ENCODE assay signal across 10 cellular contexts in genomic region chr7:100157069-100157333, GRCh38. TPM values are rescaled to one million over a fixed set of nuclear protein-coding genes. Genes with fewer than 3 reads are reported as not detected.
DNase-seq lines count a peak whose midpoint lies in the region; ATAC-seq, FAIRE-seq and TF ChIP-seq lines count a peak whose summit lies in the region.
"Had no signal": no experiment of that assay in that cellular context is flagged by ENCODE, and none has a peak within 500 bp of the region (broad histone marks: within the 10 kb centered on the region; RNA-seq: fewer than 3 reads in every experiment).

No MANE protein-coding gene starts in this region.

- BruUV-seq in K562 (replicated peaks; lab: Mats Ljungman, UMichigan) = no TSS peak

- H3K4me2 ChIP-seq in K562 (ENCODE audit: insufficient read depth, low read length) = peak overlapping the region; percentile 89

- H3K4me3 ChIP-seq in ACC112 (ENCODE audit: low read depth, low read length) = peak overlapping the region; percentile 96; the same call in 1 of the 2 replicates
- peak overlapping the region; percentile 79 for H3K4me3 ChIP-seq in HL-60 (replicated peaks; ENCODE audit: insufficient read depth, low read length)
- H3K4me3 ChIP-seq in K562 = peak overlapping the region; percentile 99; the same call in 1 of the 2 replicates
- H3K4me3 ChIP-seq in mononuclear cell (ENCODE audit: low read length) = peak overlapping the region; percentile 83

- H4K20me1 ChIP-seq in K562 (replicated peaks; ENCODE audit: control insufficient read depth, insufficient read depth, low read length) = peaks cover 10% of the 10 kb centered on the region

- WGBS in K562 (ENCODE audit: insufficient coverage, low coverage, missing lambda C conversion rate) = 19% methylated on average over 5 of the region's 5 CpGs

- TF ChIP-seq CTCF in HL-60 (IDR thresholded peaks at IDR 0.05; ENCODE audit: insufficient read depth, low read length) = no peak
- TF ChIP-seq CTCF in K562 (IDR thresholded peaks at IDR 0.05 in 2 of 3, conservative IDR thresholded peaks at IDR 0.05 in 1 of 3; ENCODE audit: insufficient read depth in 2 of 3, low read depth in 1 of 3, low read length in 3 of 3) = no peak

- ATAC-seq in K562 = no peak
- no peak for ATAC-seq in HG03097 (IDR thresholded peaks at IDR 0.05; ENCODE audit: low FRiP score, unreplicated experiment)

- no peak for TF ChIP-seq POLR2A in K562 (conservative IDR thresholded peaks at IDR 0.05)

- H2AFZ ChIP-seq in ACC112 (ENCODE audit: low read length, unreplicated experiment) (no peak overlapping the region), K562 (ENCODE audit: low read depth, low read length) (no peak overlapping the region)

- H3K36me3 ChIP-seq in ACC112 (ENCODE audit: insufficient read depth, low read length) = no peaks in the 10 kb centered on the region; the same call in none of the 2 replicates
- peaks cover 51% of the 10 kb centered on the region for H3K36me3 ChIP-seq in K562 (ENCODE audit: control insufficient read depth, insufficient read depth, low read length)

- H3K4me1 ChIP-seq in ACC112 (ENCODE audit: control insufficient read depth, insufficient read depth, low read length, unreplicated experiment) (peaks cover 22% of the 10 kb centered on the region), K562 (replicated peaks in 1 of 2; ENCODE audit: control insufficient read depth in 2 of 2, insufficient read depth in 2 of 2, low read length in 2 of 2) (peaks cover 36 to 77% of the 10 kb centered on the region in 2 experiments), mononuclear cell (ENCODE audit: insufficient read depth, low read length) (peaks cover 65% of the 10 kb centered on the region)

- peak overlapping the region; percentile 90 to 98 for H3K9ac ChIP-seq in K562 (ENCODE audit: insufficient read depth in 1 of 2, low read depth in 2 of 2, low read length in 2 of 2)

- POLR2A ChIA-PET in K562 (lab: Yijun Ruan, JAX) = interaction anchor here (0.7 to 2.1 kb wide), 7 partner anchors 10 to 45 kb away, joined by 3 to 8 read pairs (median 3); partner anchors contain the start of gene GAL3ST4

- CTCF ChIA-PET in K562 (lab: Yijun Ruan, JAX; ENCODE audit: low intra/inter-chr PET ratio) = interaction anchor here (1.1 kb wide), 1 partner anchor 59 kb away, joined by 3 read pairs; no protein-coding TSS in a partner anchor

- intact Hi-C loops in K562 (cut with micrococcal nuclease) = loop anchor here (5.0 kb wide), 1 partner anchor 115 kb away; no protein-coding TSS in a partner anchor

- H3K27ac ChIP-seq in ACC112 (ENCODE audit: low read depth, low read length) (no peak overlapping the region), HL-60 (replicated peaks) (peak overlapping the region; percentile 21), K562 (ENCODE audit: extremely low read depth, low read depth, low read length) (peak overlapping the region; percentile 91)

- no peaks in the 10 kb centered on the region for H3K9me1 ChIP-seq in K562 (ENCODE audit: control insufficient read depth, insufficient read depth, low read length)

- H3K27me3 ChIP-seq in ACC112 (ENCODE audit: insufficient read depth, low read length) (no peaks in the 10 kb centered on the region), HL-60 (ENCODE audit: insufficient read depth, poor library complexity, severe bottlenecking) (no peaks in the 10 kb centered on the region), K562 (ENCODE audit: control insufficient read depth in 2 of 2, insufficient read depth in 2 of 2, low read length in 2 of 2) (no peaks in the 10 kb centered on the region), mononuclear cell (ENCODE audit: insufficient read depth, low read length) (no peaks in the 10 kb centered on the region)

- no peak for FAIRE-seq in K562 (lab: Jason Lieb, UNC)

- no peak for TF ChIP-seq RAD21 in K562 (CRISPR knock-in tag; conservative IDR thresholded peaks at IDR 0.05 in 1 of 2, IDR thresholded peaks at IDR 0.05 in 1 of 2)

- no peak for TF ChIP-seq EP300 in K562 (IDR thresholded peaks at IDR 0.05; ENCODE audit: low read length)

- no peak for DNase-seq in HL-60 (ENCODE audit: low read depth in 1 of 2, low spot score in 1 of 2)
- DNase-seq in K562 (ENCODE audit: extremely low read depth in 1 of 4, low spot score in 3 of 4) = no peak
- no peak for DNase-seq in KG1 (lab: John Stamatoyannopoulos, UW)
- no peak for DNase-seq in NOMO-1 (lab: John Stamatoyannopoulos, UW; ENCODE audit: unreplicated experiment in 2 of 2)
- DNase-seq in DMS53 (lab: John Stamatoyannopoulos, UW) = no peak
- DNase-seq: activated effector memory CD4-positive, alpha-beta T cell treated with Interleukin-2 at 50 U/mL for 16 hours; stimulated activated naive CD4-positive, alpha-beta T cell treated with Interleukin-2 at 50 U/mL for 16 hours had no signal

- peaks cover 14% of the 10 kb centered on the region for H3K79me2 ChIP-seq in ACC112 (ENCODE audit: control insufficient read depth, insufficient read depth, low read length, unreplicated experiment)
- peaks cover 30% of the 10 kb centered on the region for H3K79me2 ChIP-seq in K562 (ENCODE audit: control insufficient read depth, insufficient read depth, low read length)

- H3K9me3 ChIP-seq in K562 (replicated peaks; ENCODE audit: control insufficient read depth, insufficient read depth, low read depth, low read length) = no peaks in the 10 kb centered on the region
- no peaks in the 10 kb centered on the region for H3K9me3 ChIP-seq in mononuclear cell (ENCODE audit: low read depth, low read length)

- in situ Hi-C loops in K562 (cut with MboI) = no loop called here

RNA-seq across cellular contexts. Expression of gene TRAPPC14, which starts 1.5 kb away (rescaled TPM):
- total RNA-seq in K562 (2011; cell fraction: chromatin; rRNA removed; ENCODE audit: low replicate concordance) = 86.1 and 225 TPM in 2 replicates
- 123 and 132 TPM in 2 replicates for total RNA-seq in K562 (2011; cell fraction: nucleolus; rRNA removed)
- 95.7 and 101 TPM in 2 replicates for total RNA-seq in K562 (2011; cell fraction: nucleoplasm; rRNA removed)
- total RNA-seq in K562 (2014; rRNA removed) = 25.6 and 27.1 TPM in 2 replicates
- 7.6 and 9.9 TPM in 2 replicates for total RNA-seq in K562 (2014; rRNA removed; fragmentation: Illumina TruSeq; extraction: Trizol)
- 17.4 and 18.2 TPM in 2 replicates for total RNA-seq in K562 (2015; rRNA removed; fragmentation: Illumina TruSeq; extraction: Trizol)
- 38.2 and 45.9 TPM in 2 replicates for total RNA-seq in K562 (2021)
- 5.4 and 12.1 TPM in 2 replicates for polyA plus RNA-seq in K562 (2011; rRNA removed)
- 7.4 and 10.1 TPM in 2 replicates for polyA plus RNA-seq in K562 (2011; cell fraction: cytosol; rRNA removed)
- polyA plus RNA-seq in K562 (2011; cell fraction: nucleus; rRNA removed) = 91.6 and 168 TPM in 2 replicates
- polyA plus RNA-seq in K562 (2012) = 26.9 and 43.9 TPM in 2 replicates
- 20.5 and 29.3 TPM in 2 replicates for polyA plus RNA-seq in K562 (2014; fragmentation: Illumina TruSeq; extraction: Trizol)
- polyA plus RNA-seq in K562 (2014; fragmentation: Nextera tagmentation; extraction: Ambion mirVana) = under 1 TPM; 0.42 to 0.55 TPM
- polyA plus RNA-seq in K562 (2014; rRNA removed) = 27.9 and 43.8 TPM in 2 replicates
- polyA minus RNA-seq in K562 (2011; rRNA and poly(A)+ RNA removed) = 4.9 and 6.1 TPM in 2 replicates
- polyA minus RNA-seq in K562 (2011; cell fraction: cytosol; rRNA and poly(A)+ RNA removed) = 6.9 and 7.9 TPM in 2 replicates
- 41.7 and 45.6 TPM in 2 replicates for polyA minus RNA-seq in K562 (2011; cell fraction: nucleus; rRNA and poly(A)+ RNA removed)
- 19.1 TPM for total RNA-seq in mononuclear cell

RNA-seq across cellular contexts. Expression of gene LAMTOR4, which starts 8.3 kb away (rescaled TPM):
- total RNA-seq in K562 (2011; cell fraction: chromatin; rRNA removed; ENCODE audit: low replicate concordance) = 44.1 and 100 TPM in 2 replicates
- total RNA-seq in K562 (2011; cell fraction: nucleolus; rRNA removed) = 87.9 and 91.2 TPM in 2 replicates
- 91.3 and 109 TPM in 2 replicates for total RNA-seq in K562 (2011; cell fraction: nucleoplasm; rRNA removed)
- total RNA-seq in K562 (2014; rRNA removed) = 231 and 275 TPM in 2 replicates
- 52.6 and 79.6 TPM in 2 replicates for total RNA-seq in K562 (2014; rRNA removed; fragmentation: Illumina TruSeq; extraction: Trizol)
- total RNA-seq in K562 (2015; rRNA removed; fragmentation: Illumina TruSeq; extraction: Trizol) = 139 and 152 TPM in 2 replicates
- total RNA-seq in K562 (2021) = 183 and 195 TPM in 2 replicates
- 154 and 162 TPM in 2 replicates for polyA plus RNA-seq in K562 (2011; rRNA removed)
- polyA plus RNA-seq in K562 (2011; cell fraction: cytosol; rRNA removed) = 371 and 576 TPM in 2 replicates
- 164 and 218 TPM in 2 replicates for polyA plus RNA-seq in K562 (2011; cell fraction: nucleus; rRNA removed)
- 237 and 248 TPM in 2 replicates for polyA plus RNA-seq in K562 (2012)
- polyA plus RNA-seq in K562 (2014; fragmentation: Illumina TruSeq; extraction: Trizol) = 114 and 145 TPM in 2 replicates
- polyA plus RNA-seq in K562 (2014; fragmentation: Nextera tagmentation; extraction: Ambion mirVana) = 100 to 1,000 TPM; 206 to 314 TPM
- polyA plus RNA-seq in K562 (2014; rRNA removed) = 299 and 307 TPM in 2 replicates
- 21.6 and 37.2 TPM in 2 replicates for polyA minus RNA-seq in K562 (2011; rRNA and poly(A)+ RNA removed)
- 32.1 and 32.2 TPM in 2 replicates for polyA minus RNA-seq in K562 (2011; cell fraction: cytosol; rRNA and poly(A)+ RNA removed)
- polyA minus RNA-seq in K562 (2011; cell fraction: nucleus; rRNA and poly(A)+ RNA removed) = 19.7 and 21.4 TPM in 2 replicates
- 102 TPM for total RNA-seq in mononuclear cell

RNA-seq across cellular contexts. Expression of gene GAL3ST4, which starts 11.4 kb away (rescaled TPM):
- total RNA-seq in K562 (2011; cell fraction: chromatin; rRNA removed; ENCODE audit: low replicate concordance) = 1.3 and 3.7 TPM in 2 replicates
- total RNA-seq in K562 (2011; cell fraction: nucleolus; rRNA removed) = 2.1 and 2.2 TPM in 2 replicates
- 1.8 and 2.9 TPM in 2 replicates for total RNA-seq in K562 (2011; cell fraction: nucleoplasm; rRNA removed)
- 0.05 and 0.37 TPM in 2 replicates for total RNA-seq in K562 (2014; rRNA removed)
- 0.16 and 0.18 TPM in 2 replicates for total RNA-seq in K562 (2014; rRNA removed; fragmentation: Illumina TruSeq; extraction: Trizol)
- total RNA-seq in K562 (2015; rRNA removed; fragmentation: Illumina TruSeq; extraction: Trizol) = 0.25 and 0.41 TPM in 2 replicates
- 0.54 and 1.0 TPM in 2 replicates for total RNA-seq in K562 (2021)
- polyA plus RNA-seq in K562 (2011; rRNA removed) = 0.60 and 1.7 TPM in 2 replicates
- polyA plus RNA-seq in K562 (2011; cell fraction: cytosol; rRNA removed) = 1.5 and 2.0 TPM in 2 replicates
- polyA plus RNA-seq in K562 (2011; cell fraction: nucleus; rRNA removed) = 4.9 and 6.0 TPM in 2 replicates
- polyA plus RNA-seq in K562 (2012) = 1.1 and 2.6 TPM in 2 replicates
- polyA plus RNA-seq in K562 (2014; fragmentation: Illumina TruSeq; extraction: Trizol) = 0.96 and 1.2 TPM in 2 replicates
- polyA plus RNA-seq in K562 (2014; fragmentation: Nextera tagmentation; extraction: Ambion mirVana) = under 1 TPM; 0.15 to 0.18 TPM
- polyA plus RNA-seq in K562 (2014; rRNA removed) = 0.88 and 0.98 TPM in 2 replicates
- polyA minus RNA-seq in K562 (2011; rRNA and poly(A)+ RNA removed) = 0.28 and 0.57 TPM in 2 replicates
- polyA minus RNA-seq in K562 (2011; cell fraction: cytosol; rRNA and poly(A)+ RNA removed) = 0.91 TPM in 1 of 2 replicates, not detected in the other
- polyA minus RNA-seq in K562 (2011; cell fraction: nucleus; rRNA and poly(A)+ RNA removed) = 0.13 and 0.44 TPM in 2 replicates
- 1.8 TPM for total RNA-seq in mononuclear cell

RNA-seq across cellular contexts. Expression of gene GPC2, which starts 20.2 kb away (rescaled TPM):
- total RNA-seq in K562 (2011; cell fraction: chromatin; rRNA removed; ENCODE audit: low replicate concordance) = 6.5 and 21.7 TPM in 2 replicates
- total RNA-seq in K562 (2011; cell fraction: nucleolus; rRNA removed) = 15.8 and 17.7 TPM in 2 replicates
- 10.9 and 11.9 TPM in 2 replicates for total RNA-seq in K562 (2011; cell fraction: nucleoplasm; rRNA removed)
- total RNA-seq in K562 (2014; rRNA removed) (1.7 and 3.2 TPM in 2 replicates), K562 (2014; rRNA removed; fragmentation: Illumina TruSeq; extraction: Trizol) (0.83 and 1.1 TPM in 2 replicates), K562 (2015; rRNA removed; fragmentation: Illumina TruSeq; extraction: Trizol) (1.1 and 1.3 TPM in 2 replicates), K562 (2021) (4.7 and 5.1 TPM in 2 replicates), mononuclear cell (2.3 TPM)
- polyA plus RNA-seq in K562 (2011; rRNA removed) (1.5 and 3.7 TPM in 2 replicates), K562 (2014; fragmentation: Illumina TruSeq; extraction: Trizol) (1.3 and 1.7 TPM in 2 replicates), K562 (2014; fragmentation: Nextera tagmentation; extraction: Ambion mirVana) (under 1 TPM in 1 of 2 experiments, not detected in 1; 0.06 TPM), K562 (2014; rRNA removed) (7.2 and 7.7 TPM in 2 replicates)
- 3.8 and 4.6 TPM in 2 replicates for polyA plus RNA-seq in K562 (2011; cell fraction: cytosol; rRNA removed)
- polyA plus RNA-seq in K562 (2011; cell fraction: nucleus; rRNA removed) = 21.7 and 28.4 TPM in 2 replicates
- 2.0 and 5.0 TPM in 2 replicates for polyA plus RNA-seq in K562 (2012)
- polyA minus RNA-seq in K562 (2011; rRNA and poly(A)+ RNA removed) = 1.4 and 1.6 TPM in 2 replicates
- 0.86 and 2.5 TPM in 2 replicates for polyA minus RNA-seq in K562 (2011; cell fraction: cytosol; rRNA and poly(A)+ RNA removed)
- polyA minus RNA-seq in K562 (2011; cell fraction: nucleus; rRNA and poly(A)+ RNA removed) = 9.3 and 10.2 TPM in 2 replicates

RNA-seq across cellular contexts. Expression of gene STAG3, which starts 20.7 kb away (rescaled TPM):
- 12.2 and 23.8 TPM in 2 replicates for total RNA-seq in K562 (2011; cell fraction: chromatin; rRNA removed; ENCODE audit: low replicate concordance)
- 10.3 and 11.0 TPM in 2 replicates for total RNA-seq in K562 (2011; cell fraction: nucleolus; rRNA removed)
- total RNA-seq in K562 (2011; cell fraction: nucleoplasm; rRNA removed) = 9.9 and 10.9 TPM in 2 replicates
- total RNA-seq in K562 (2014; rRNA removed) (0.54 and 2.1 TPM in 2 replicates), K562 (2014; rRNA removed; fragmentation: Illumina TruSeq; extraction: Trizol) (0.96 and 1.7 TPM in 2 replicates), K562 (2015; rRNA removed; fragmentation: Illumina TruSeq; extraction: Trizol) (1.3 and 2.5 TPM in 2 replicates), K562 (2021) (1.7 and 2.5 TPM in 2 replicates), mononuclear cell (6.7 TPM)
- polyA plus RNA-seq in K562 (2011; rRNA removed) (2.4 and 5.1 TPM in 2 replicates), K562 (2014; fragmentation: Illumina TruSeq; extraction: Trizol) (1.3 and 1.6 TPM in 2 replicates), K562 (2014; fragmentation: Nextera tagmentation; extraction: Ambion mirVana) (1 to 10 TPM; 1.2 to 2.3 TPM), K562 (2014; rRNA removed) (1.3 and 1.9 TPM in 2 replicates)
- polyA plus RNA-seq in K562 (2011; cell fraction: cytosol; rRNA removed) = 1.5 and 3.0 TPM in 2 replicates
- 11.9 and 21.5 TPM in 2 replicates for polyA plus RNA-seq in K562 (2011; cell fraction: nucleus; rRNA removed)
- polyA plus RNA-seq in K562 (2012) = 4.9 and 11.1 TPM in 2 replicates
- polyA minus RNA-seq in K562 (2011; rRNA and poly(A)+ RNA removed) = 2.1 and 3.9 TPM in 2 replicates
- 1.6 and 2.0 TPM in 2 replicates for polyA minus RNA-seq in K562 (2011; cell fraction: cytosol; rRNA and poly(A)+ RNA removed)
- 3.2 and 6.4 TPM in 2 replicates for polyA minus RNA-seq in K562 (2011; cell fraction: nucleus; rRNA and poly(A)+ RNA removed)
